Comparison of ENCODE assay signal across 12 cellular contexts in the genomic region with DNA sequence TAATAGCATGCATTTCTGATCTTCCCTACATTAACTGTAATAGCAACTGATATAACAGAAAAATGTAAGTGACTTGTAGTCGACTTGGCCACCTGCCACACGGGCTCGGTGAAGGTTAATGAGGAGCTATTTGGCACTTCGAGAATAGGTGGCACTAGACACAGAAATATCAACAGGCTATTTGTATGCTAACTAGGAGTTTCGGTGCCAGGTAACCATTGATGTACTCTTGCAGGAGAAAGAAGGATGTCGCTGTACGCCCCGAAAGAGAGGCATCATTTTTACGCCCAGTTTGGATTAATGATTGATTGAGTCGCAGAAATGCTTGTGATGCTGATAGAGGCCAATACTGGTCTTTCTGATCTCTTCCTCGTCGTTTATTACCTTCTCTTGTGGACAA. TPM values are rescaled to one million over a fixed set of nuclear protein-coding genes. Genes with fewer than 3 reads are reported as not detected.
DNase-seq lines count a peak whose midpoint lies in the region; ATAC-seq, FAIRE-seq and TF ChIP-seq lines count a peak whose summit lies in the region.
"Had no signal": no experiment of that assay in that cellular context is flagged by ENCODE, and none has a peak within 500 bp of the region (broad histone marks: within the 10 kb centered on the region; RNA-seq: fewer than 3 reads in every experiment).

No MANE protein-coding gene starts in this region.

- H3K27ac ChIP-seq in WERI-Rb-1 (no peak overlapping the region), thoracic aorta (no peak overlapping the region), sigmoid colon (no peak overlapping the region)
- H3K27ac ChIP-seq: BLaER1 treated with 17β-estradiol and CSF1 and Interleukin-3, amounts not matched to agents 10 nM and 100 nM; SJSA1 had no signal

- H3K27me3 Mint-ChIP-seq in activated T-cell treated with anti-CD3 and anti-CD28 coated beads, Interleukin-2, amount 50 U/mL, for 24 hours = peaks cover 92% of the 10 kb centered on the region

- no peaks in the 10 kb centered on the region for H3K9me3 Mint-ChIP-seq in activated T-cell treated with anti-CD3 and anti-CD28 coated beads, Interleukin-2, amount 50 U/mL, for 24 hours
- H3K9me3 Mint-ChIP-seq: activated naive CD4-positive, alpha-beta T cell treated with anti-CD3 and anti-CD28 coated beads, Interleukin-2, amount 50 U/mL, for 72 hours had no signal

- intact Hi-C loops in left colon (cut with DNase I, micrococcal nuclease) (no loop called here), sigmoid colon (cut with DNase I) (no loop called here)

- peaks cover 23% of the 10 kb centered on the region for H3K27me3 ChIP-seq in WERI-Rb-1 (ENCODE audit: insufficient read depth, low read depth, severe bottlenecking)
- peaks cover 40% of the 10 kb centered on the region for H3K27me3 ChIP-seq in thoracic aorta (replicated peaks; ENCODE audit: insufficient read depth)
- peaks cover 72 to 100% (median 98%) of the 10 kb centered on the region in 3 donors for H3K27me3 ChIP-seq in sigmoid colon
- H3K27me3 ChIP-seq: SJSA1 had no signal

- 2 to 7% methylated on average over 12 of the region's 12 CpGs for WGBS in sigmoid colon, 2 donors

- H3K9me3 ChIP-seq in WERI-Rb-1 (ENCODE audit: severe bottlenecking) (peaks cover 9% of the 10 kb centered on the region), thoracic aorta (no peaks in the 10 kb centered on the region), sigmoid colon (no peaks in the 10 kb centered on the region)
- H3K9me3 ChIP-seq: SJSA1 had no signal

- H3K4me1 ChIP-seq in thoracic aorta (ENCODE audit: control insufficient read depth in 1 of 2, low read depth in 2 of 2) (peaks cover 26 to 60% of the 10 kb centered on the region in 2 donors), sigmoid colon (peaks cover 0 to 69% (median 64%) of the 10 kb centered on the region in 4 donors)
- H3K4me1 ChIP-seq: SJSA1 had no signal

- peak overlapping the region; percentile 16 for H3K4me3 Mint-ChIP-seq in activated T-cell treated with anti-CD3 and anti-CD28 coated beads, Interleukin-2, amount 50 U/mL, for 24 hours

- ATAC-seq in left colon (peak; percentile 3), thoracic aorta (ENCODE audit: insufficient number of reproducible peaks, low FRiP score, low read depth) (no peak)

- H3K36me3 ChIP-seq in WERI-Rb-1 = no peaks in the 10 kb centered on the region
- no peaks in the 10 kb centered on the region for H3K36me3 ChIP-seq in thoracic aorta
- H3K36me3 ChIP-seq in sigmoid colon = no peaks in the 10 kb centered on the region
- H3K36me3 ChIP-seq: BLaER1 treated with 17β-estradiol and CSF1 and Interleukin-3, amounts not matched to agents 10 nM and 100 nM; SJSA1 had no signal

- H3K4me3 ChIP-seq in WERI-Rb-1 (ENCODE audit: low read depth, low read length) (peak overlapping the region; percentile 11), thoracic aorta (peak overlapping the region; percentile 41), sigmoid colon (no peak overlapping the region)
- H3K4me3 ChIP-seq: K562, SJSA1 had no signal

- TF ChIP-seq POLR2A in sigmoid colon (IDR thresholded peaks at IDR 0.05) = no peak

- DNase-seq in activated T-cell treated with anti-CD3 and anti-CD28 coated beads, Interleukin-2, amount 50 U/mL, for 24 hours = no peak
- no peak for DNase-seq in activated T-cell treated with anti-CD3 and anti-CD28 coated beads, Interleukin-2, amount 50 U/mL, for 1 hour
- DNase-seq in WERI-Rb-1 = no peak
- DNase-seq in left colon = peak in 1 of 2 donors; percentile 65
- DNase-seq in thoracic aorta (ENCODE audit: low spot score) = no peak
- DNase-seq in sigmoid colon = no peak
- DNase-seq in C1 segment of cervical spinal cord (lab: John Stamatoyannopoulos, UW) = no peak
- DNase-seq in RCC 7860 (ENCODE audit: low spot score) = no peak

- no peak for TF ChIP-seq CTCF in WERI-Rb-1 (IDR thresholded peaks at IDR 0.05; ENCODE audit: low read depth, low read length)
- no peak for TF ChIP-seq CTCF in thoracic aorta (IDR thresholded peaks at IDR 0.05)
- TF ChIP-seq CTCF in sigmoid colon (IDR thresholded peaks at IDR 0.05) = no peak

- no peak for TF ChIP-seq EP300 in sigmoid colon (IDR thresholded peaks at IDR 0.05)

- no peak for FAIRE-seq in RCC 7860 (lab: Jason Lieb, UNC)
- FAIRE-seq: K562 had no signal

- no peaks in the 10 kb centered on the region for H3K36me3 Mint-ChIP-seq in activated T-cell treated with anti-CD3 and anti-CD28 coated beads, Interleukin-2, amount 50 U/mL, for 24 hours (ENCODE audit: low read depth)

- H3K4me1 Mint-ChIP-seq in activated T-cell treated with anti-CD3 and anti-CD28 coated beads, Interleukin-2, amount 50 U/mL, for 24 hours (ENCODE audit: low read depth) = peaks cover 55% of the 10 kb centered on the region

- H3K27ac Mint-ChIP-seq in activated T-cell treated with anti-CD3 and anti-CD28 coated beads, Interleukin-2, amount 50 U/mL, for 24 hours = no peak overlapping the region

RNA-seq across cellular contexts. Expression of a gene that starts 0.5 kb away (rescaled TPM):
- total RNA-seq in left colon = 1 to 10 TPM; 3.6 to 8.1 TPM
- total RNA-seq in thoracic aorta = not detected
- 1 to 10 TPM in 1 of 4 donors, under 1 TPM in 2, not detected in 1; 0.33 to 3.9 (median 0.36) TPM for total RNA-seq in sigmoid colon
- polyA plus RNA-seq in sigmoid colon = 1 to 10 TPM; 1.8 to 5.8 (median 2.1) TPM
- total RNA-seq: activated naive CD4-positive, alpha-beta T cell treated with anti-CD3 and anti-CD28 coated beads, Interleukin-2, amount 50 U/mL, for 72 hours; K562; SJSA1 had no signal
- polyA plus RNA-seq: K562 had no signal

Comparison
In these comparisons a context has a peak if more than half of its experiments do, and no peak if none do; other contexts are left out.
1. H3K4me3 ChIP-seq: peak in WERI-Rb-1 (single experiment) and thoracic aorta (single experiment); none in sigmoid colon (0 of 4).